In the genomic region with DNA sequence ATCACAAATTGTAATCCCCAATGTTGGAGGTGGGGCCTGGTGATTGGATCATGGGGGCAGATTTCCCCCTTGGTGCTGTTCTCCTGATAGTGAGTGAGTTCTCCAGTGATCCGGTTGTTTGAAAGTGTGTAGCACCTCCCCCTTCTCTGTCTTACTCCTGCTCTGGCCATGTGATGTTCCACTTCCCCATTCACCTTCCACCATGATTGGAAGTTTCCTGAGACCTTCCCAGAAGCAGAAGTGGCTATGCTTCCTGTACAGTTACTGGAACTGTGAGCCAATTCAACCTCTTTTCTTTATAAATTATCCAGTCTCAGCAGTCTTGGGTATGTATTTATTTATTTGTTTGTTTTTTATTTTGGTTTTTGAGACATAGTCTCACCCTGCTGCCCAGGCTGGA, we compare ENCODE assay signal across 1 cellular context.
TF ChIP-seq lines count a peak whose summit lies in the region.

No MANE protein-coding gene starts in this region.

TF ChIP-seq in K562, 482 proteins besides CTCF, POLR2A, EP300 and RAD21 (continued from another document):
- TF ChIP-seq, protein P1, sequence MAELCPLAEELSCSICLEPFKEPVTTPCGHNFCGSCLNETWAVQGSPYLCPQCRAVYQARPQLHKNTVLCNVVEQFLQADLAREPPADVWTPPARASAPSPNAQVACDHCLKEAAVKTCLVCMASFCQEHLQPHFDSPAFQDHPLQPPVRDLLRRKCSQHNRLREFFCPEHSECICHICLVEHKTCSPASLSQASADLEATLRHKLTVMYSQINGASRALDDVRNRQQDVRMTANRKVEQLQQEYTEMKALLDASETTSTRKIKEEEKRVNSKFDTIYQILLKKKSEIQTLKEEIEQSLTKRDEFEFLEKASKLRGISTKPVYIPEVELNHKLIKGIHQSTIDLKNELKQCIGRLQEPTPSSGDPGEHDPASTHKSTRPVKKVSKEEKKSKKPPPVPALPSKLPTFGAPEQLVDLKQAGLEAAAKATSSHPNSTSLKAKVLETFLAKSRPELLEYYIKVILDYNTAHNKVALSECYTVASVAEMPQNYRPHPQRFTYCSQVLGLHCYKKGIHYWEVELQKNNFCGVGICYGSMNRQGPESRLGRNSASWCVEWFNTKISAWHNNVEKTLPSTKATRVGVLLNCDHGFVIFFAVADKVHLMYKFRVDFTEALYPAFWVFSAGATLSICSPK (IDR thresholded peaks at IDR 0.05; ENCODE audit: borderline replicate concordance): no peak
